Comparison of ENCODE assay signal across 21 cellular contexts in genomic region chr17:31878703-31879073, GRCh38. TPM values are rescaled to one million over a fixed set of nuclear protein-coding genes. Genes with fewer than 3 reads are reported as not detected.
DNase-seq lines count a peak whose midpoint lies in the region; ATAC-seq and TF ChIP-seq lines count a peak whose summit lies in the region.
"Had no signal": no experiment of that assay in that cellular context is flagged by ENCODE, and none has a peak within 500 bp of the region (broad histone marks: within the 10 kb centered on the region; RNA-seq: fewer than 3 reads in every experiment).

No MANE protein-coding gene starts in this region.

- no peaks in the 10 kb centered on the region for H3K27me3 Mint-ChIP-seq in activated CD4-positive, alpha-beta T cell treated with anti-CD3 and anti-CD28 coated beads, Interleukin-2, amount 10 ng/mL, durations not matched to agents 7 days and 5 days
- no peaks in the 10 kb centered on the region for H3K27me3 Mint-ChIP-seq in activated CD8-positive, alpha-beta T cell treated with anti-CD3 and anti-CD28 coated beads, Interleukin-2, amount 10 ng/mL, durations not matched to agents 7 days and 5 days (ENCODE audit: low read depth)
- H3K27me3 Mint-ChIP-seq: T-cell had no signal

- H3K4me3 ChIP-seq in coronary artery: peak overlapping the region; percentile 4
- H3K4me3 ChIP-seq: hepatocyte, spleen, upper lobe of left lung had no signal

- no peak overlapping the region for H3K4me3 Mint-ChIP-seq in activated CD4-positive, alpha-beta T cell treated with anti-CD3 and anti-CD28 coated beads, Interleukin-2, amount 10 ng/mL, durations not matched to agents 7 days and 5 days
- no peak overlapping the region for H3K4me3 Mint-ChIP-seq in activated CD8-positive, alpha-beta T cell treated with anti-CD3 and anti-CD28 coated beads, Interleukin-2, amount 10 ng/mL, durations not matched to agents 7 days and 5 days
- H3K4me3 Mint-ChIP-seq in stimulated activated effector memory CD8-positive, alpha-beta T cell treated with anti-CD3 and anti-CD28 coated beads, Interleukin-12 subunit alpha, Interleukin-12 subunit beta, amount 100 ng/mL, for 72 hours: peak overlapping the region; percentile 19
- H3K4me3 Mint-ChIP-seq: CD14-positive monocyte, neural crest cell, T-cell had no signal

- no peak for DNase-seq in activated CD4-positive, alpha-beta T cell treated with anti-CD3 and anti-CD28 coated beads, Interleukin-2, amount 10 ng/mL, durations not matched to agents 7 days and 5 days
- DNase-seq in activated CD4-positive, alpha-beta T cell treated with anti-CD3 and anti-CD28 coated beads for 4 hours: no peak
- no peak for DNase-seq in activated CD8-positive, alpha-beta T cell treated with anti-CD3 and anti-CD28 coated beads, Interleukin-2, amount 10 ng/mL, durations not matched to agents 7 days and 5 days
- no peak for DNase-seq in coronary artery (ENCODE audit: low spot score)
- no peak for DNase-seq in stimulated activated effector memory CD8-positive, alpha-beta T cell treated with anti-CD3 and anti-CD28 coated beads, Interleukin-12 subunit alpha, Interleukin-12 subunit beta, amount 100 ng/mL, for 72 hours (ENCODE audit: low spot score in 2 of 2)
- DNase-seq in NCI-H146 treated with DMSO at 0.1 percent for 48 hours (lab: John Stamatoyannopoulos, UW; ENCODE audit: unreplicated experiment): no peak
- DNase-seq: cerebellar nuclear complex, KBM-7, kidney, NCI-H1048, NCI-H2081 treated with DMSO at 0.1 percent for 48 hours, NCI-H510A treated with DMSO at 0.1 percent for 48 hours, spleen, T-cell, upper lobe of left lung had no signal

- H3K4me1 Mint-ChIP-seq in activated CD4-positive, alpha-beta T cell treated with anti-CD3 and anti-CD28 coated beads, Interleukin-2, amount 10 ng/mL, durations not matched to agents 7 days and 5 days: peaks cover 17% of the 10 kb centered on the region
- H3K4me1 Mint-ChIP-seq in activated CD8-positive, alpha-beta T cell treated with anti-CD3 and anti-CD28 coated beads, Interleukin-2, amount 10 ng/mL, durations not matched to agents 7 days and 5 days (ENCODE audit: low read depth): peaks cover 30% of the 10 kb centered on the region
- peaks cover 6% of the 10 kb centered on the region for H3K4me1 Mint-ChIP-seq in stimulated activated effector memory CD8-positive, alpha-beta T cell treated with anti-CD3 and anti-CD28 coated beads, Interleukin-12 subunit alpha, Interleukin-12 subunit beta, amount 100 ng/mL, for 72 hours
- H3K4me1 Mint-ChIP-seq: T-cell had no signal

- no peaks in the 10 kb centered on the region for H3K9me3 Mint-ChIP-seq in activated CD4-positive, alpha-beta T cell treated with anti-CD3 and anti-CD28 coated beads, Interleukin-2, amount 10 ng/mL, durations not matched to agents 7 days and 5 days
- H3K9me3 Mint-ChIP-seq in activated CD8-positive, alpha-beta T cell treated with anti-CD3 and anti-CD28 coated beads, Interleukin-2, amount 10 ng/mL, durations not matched to agents 7 days and 5 days (ENCODE audit: insufficient read depth): no peaks in the 10 kb centered on the region
- H3K9me3 Mint-ChIP-seq in stimulated activated effector memory CD8-positive, alpha-beta T cell treated with anti-CD3 and anti-CD28 coated beads, Interleukin-12 subunit alpha, Interleukin-12 subunit beta, amount 100 ng/mL, for 72 hours: no peaks in the 10 kb centered on the region
- H3K9me3 Mint-ChIP-seq: CD14-positive monocyte, neural crest cell, T-cell had no signal

- peak; percentile 56 for ATAC-seq in activated CD8-positive, alpha-beta T cell treated with anti-CD3 and anti-CD28 coated beads, Interleukin-2, amount 10 ng/mL, durations not matched to agents 7 days and 5 days
- peak; percentile 16 for ATAC-seq in stimulated activated effector memory CD8-positive, alpha-beta T cell treated with anti-CD3 and anti-CD28 coated beads, Interleukin-12 subunit alpha, Interleukin-12 subunit beta, amount 100 ng/mL, for 72 hours
- ATAC-seq in GM21381 (IDR thresholded peaks at IDR 0.05; ENCODE audit: unreplicated experiment) (no peak), HG03457 (IDR thresholded peaks at IDR 0.05; ENCODE audit: unreplicated experiment) (no peak)
- ATAC-seq: Right ventricle myocardium inferior, T-cell had no signal

- H3K27ac Mint-ChIP-seq in activated CD4-positive, alpha-beta T cell treated with anti-CD3 and anti-CD28 coated beads, Interleukin-2, amount 10 ng/mL, durations not matched to agents 7 days and 5 days: peak overlapping the region; percentile 81
- peak overlapping the region; percentile 77 for H3K27ac Mint-ChIP-seq in activated CD8-positive, alpha-beta T cell treated with anti-CD3 and anti-CD28 coated beads, Interleukin-2, amount 10 ng/mL, durations not matched to agents 7 days and 5 days
- peak overlapping the region; percentile 83 for H3K27ac Mint-ChIP-seq in stimulated activated effector memory CD8-positive, alpha-beta T cell treated with anti-CD3 and anti-CD28 coated beads, Interleukin-12 subunit alpha, Interleukin-12 subunit beta, amount 100 ng/mL, for 72 hours

- CTCF ChIA-PET in activated CD4-positive, alpha-beta T cell treated with anti-CD3 and anti-CD28 coated beads, Interleukin-2, amount 10 ng/mL, durations not matched to agents 7 days and 5 days (lab: Charles Lee): no interaction called here
- CTCF ChIA-PET in activated CD8-positive, alpha-beta T cell treated with anti-CD3 and anti-CD28 coated beads, Interleukin-2, amount 10 ng/mL, durations not matched to agents 7 days and 5 days (lab: Charles Lee): no interaction called here

- no peak for TF ChIP-seq CTCF in coronary artery (IDR thresholded peaks at IDR 0.05)

- peaks cover 48% of the 10 kb centered on the region for H3K36me3 Mint-ChIP-seq in activated CD4-positive, alpha-beta T cell treated with anti-CD3 and anti-CD28 coated beads, Interleukin-2, amount 10 ng/mL, durations not matched to agents 7 days and 5 days (ENCODE audit: low read depth)
- H3K36me3 Mint-ChIP-seq in activated CD8-positive, alpha-beta T cell treated with anti-CD3 and anti-CD28 coated beads, Interleukin-2, amount 10 ng/mL, durations not matched to agents 7 days and 5 days (ENCODE audit: low read depth): peaks cover 67% of the 10 kb centered on the region
- peaks cover 100% of the 10 kb centered on the region for H3K36me3 Mint-ChIP-seq in stimulated activated effector memory CD8-positive, alpha-beta T cell treated with anti-CD3 and anti-CD28 coated beads, Interleukin-12 subunit alpha, Interleukin-12 subunit beta, amount 100 ng/mL, for 72 hours

- H3K27ac ChIP-seq in coronary artery: peak overlapping the region; percentile 65 to 77
- H3K27ac ChIP-seq: hepatocyte, spleen, upper lobe of left lung had no signal

- POLR2A ChIA-PET in activated CD4-positive, alpha-beta T cell treated with anti-CD3 and anti-CD28 coated beads, Interleukin-2, amount 10 ng/mL, durations not matched to agents 7 days and 5 days (lab: Charles Lee): no interaction called here
- POLR2A ChIA-PET in activated CD8-positive, alpha-beta T cell treated with anti-CD3 and anti-CD28 coated beads, Interleukin-2, amount 10 ng/mL, durations not matched to agents 7 days and 5 days (lab: Charles Lee): no interaction called here

RNA-seq across cellular contexts. Expression of gene COPRS, which starts 19.6 kb away (rescaled TPM):
- 10 to 100 TPM; 15.7 to 16.9 TPM for total RNA-seq in activated CD4-positive, alpha-beta T cell treated with anti-CD3 and anti-CD28 coated beads, Interleukin-2, amount 10 ng/mL, durations not matched to agents 7 days and 5 days
- 10 to 100 TPM; 21.0 to 22.5 TPM for total RNA-seq in activated CD8-positive, alpha-beta T cell treated with anti-CD3 and anti-CD28 coated beads, Interleukin-2, amount 10 ng/mL, durations not matched to agents 7 days and 5 days

RNA-seq across cellular contexts. Expression of gene UTP6, which starts 22.8 kb away (rescaled TPM):
- total RNA-seq in activated CD4-positive, alpha-beta T cell treated with anti-CD3 and anti-CD28 coated beads, Interleukin-2, amount 10 ng/mL, durations not matched to agents 7 days and 5 days: 10 to 100 TPM; 67.9 to 73.7 TPM
- total RNA-seq in activated CD8-positive, alpha-beta T cell treated with anti-CD3 and anti-CD28 coated beads, Interleukin-2, amount 10 ng/mL, durations not matched to agents 7 days and 5 days: 10 to 100 TPM; 78.3 to 83.0 TPM

RNA-seq across cellular contexts. Expression of gene SUZ12, which starts 58.1 kb away (rescaled TPM):
- total RNA-seq in activated CD4-positive, alpha-beta T cell treated with anti-CD3 and anti-CD28 coated beads, Interleukin-2, amount 10 ng/mL, durations not matched to agents 7 days and 5 days: 10 to 100 TPM; 58.2 to 69.5 TPM
- 10 to 100 TPM; 65.6 to 68.7 TPM for total RNA-seq in activated CD8-positive, alpha-beta T cell treated with anti-CD3 and anti-CD28 coated beads, Interleukin-2, amount 10 ng/mL, durations not matched to agents 7 days and 5 days

Comparison
In these comparisons a context has a peak if more than half of its experiments do, and no peak if none do; other contexts are left out.
1. ATAC-seq: peak in activated CD8-positive, alpha-beta T cell treated with anti-CD3 and anti-CD28 coated beads, Interleukin-2, amount 10 ng/mL, durations not matched to agents 7 days and 5 days (single experiment) and stimulated activated effector memory CD8-positive, alpha-beta T cell treated with anti-CD3 and anti-CD28 coated beads, Interleukin-12 subunit alpha, Interleukin-12 subunit beta, amount 100 ng/mL, for 72 hours (single experiment); none in GM21381 (single experiment) and HG03457 (single experiment).
2. Peak in every context shown above with its lines, with median percentiles within 50 percentile points of each other: H3K27ac Mint-ChIP-seq.